Comparison of ENCODE assay signal across 17 cellular contexts in genomic region chr9:69391946-69392345, GRCh38.
A peak's percentile ranks its signal among the peaks of the same experiment; 100 is the strongest.
DNase-seq lines count a peak whose midpoint lies in the region; ATAC-seq and TF ChIP-seq lines count a peak whose summit lies in the region.
"Had no signal": no experiment of that assay in that cellular context is flagged by ENCODE, and none has a peak within 500 bp of the region (broad histone marks: within the 10 kb centered on the region; RNA-seq: fewer than 3 reads in every experiment).

No MANE protein-coding gene starts in this region.

- 93 to 98% methylated on average over 6 to 7 of the region's 7 CpGs for WGBS in endodermal cell (ENCODE audit: insufficient coverage in 1 of 2, insufficient read length in 1 of 2), 2 experiments
- 17% methylated on average over 7 of the region's 7 CpGs for WGBS in right cardiac atrium

- H3K9ac ChIP-seq in endodermal cell (ENCODE audit: extremely low read depth, low read length, poor library complexity, severe bottlenecking): no peak overlapping the region
- H3K9ac ChIP-seq: neural progenitor cell had no signal

- peak overlapping the region; percentile 35 for H3K27ac Mint-ChIP-seq in endodermal cell
- H3K27ac Mint-ChIP-seq: activated CD4-positive, alpha-beta T cell treated with anti-CD3 and anti-CD28 coated beads for 36 hours; activated T-helper 17 cell treated with anti-CD3 and anti-CD28 coated beads, Interleukin-2, amount 50 U/mL, for 72 hours; memory B cell; neural progenitor cell; stimulated activated naive CD8-positive, alpha-beta T cell treated with anti-CD3 and anti-CD28 coated beads, Interleukin-15, Interleukin-2, amounts not matched to agents 100 ng/mL and 50 ng/mL, for 24 hours had no signal

- peaks cover 5% of the 10 kb centered on the region for H3K9me3 ChIP-seq in endodermal cell (ENCODE audit: control insufficient read depth, low read length)
- H3K9me3 ChIP-seq in right cardiac atrium (ENCODE audit: control insufficient read depth, low read length): no peaks in the 10 kb centered on the region
- no peaks in the 10 kb centered on the region for H3K9me3 ChIP-seq in MG63

- H3K27me3 Mint-ChIP-seq in endodermal cell (ENCODE audit: insufficient read depth): no peaks in the 10 kb centered on the region

- H3K27me3 ChIP-seq in endodermal cell (ENCODE audit: control insufficient read depth, insufficient read depth, low read length, poor library complexity, severe bottlenecking) (no peaks in the 10 kb centered on the region), right cardiac atrium (ENCODE audit: control insufficient read depth, insufficient read depth) (no peaks in the 10 kb centered on the region), MG63 (no peaks in the 10 kb centered on the region)
- H3K27me3 ChIP-seq: neural progenitor cell had no signal

- no peak overlapping the region for H3K4me3 Mint-ChIP-seq in endodermal cell
- H3K4me3 Mint-ChIP-seq: activated CD4-positive, alpha-beta T cell treated with anti-CD3 and anti-CD28 coated beads for 36 hours; activated T-helper 17 cell treated with anti-CD3 and anti-CD28 coated beads, Interleukin-2, amount 50 U/mL, for 72 hours; memory B cell; neural progenitor cell; stimulated activated naive CD8-positive, alpha-beta T cell treated with anti-CD3 and anti-CD28 coated beads, Interleukin-15, Interleukin-2, amounts not matched to agents 100 ng/mL and 50 ng/mL, for 24 hours had no signal

- no peaks in the 10 kb centered on the region for H3K4me1 ChIP-seq in endodermal cell (ENCODE audit: control insufficient read depth, insufficient read depth, low read length)
- H3K4me1 ChIP-seq in right cardiac atrium (ENCODE audit: control insufficient read depth, insufficient read depth, low read length): peaks cover 12% of the 10 kb centered on the region
- H3K4me1 ChIP-seq: neural progenitor cell had no signal

- H3K4me1 Mint-ChIP-seq in endodermal cell: no peaks in the 10 kb centered on the region
- H3K4me1 Mint-ChIP-seq: activated CD4-positive, alpha-beta T cell treated with anti-CD3 and anti-CD28 coated beads for 36 hours; activated T-helper 17 cell treated with anti-CD3 and anti-CD28 coated beads, Interleukin-2, amount 50 U/mL, for 72 hours; memory B cell; neural progenitor cell had no signal

- H3K27ac ChIP-seq in endodermal cell (ENCODE audit: low read depth, low read length) (no peak overlapping the region), right cardiac atrium (ENCODE audit: low read length) (peak overlapping the region; percentile 86)
- H3K27ac ChIP-seq: neural progenitor cell had no signal

- H3K36me3 ChIP-seq in endodermal cell (ENCODE audit: control insufficient read depth, insufficient read depth, low read length) (peaks cover 6% of the 10 kb centered on the region), MG63 (no peaks in the 10 kb centered on the region)
- H3K36me3 ChIP-seq: neural progenitor cell had no signal

- ATAC-seq in right cardiac atrium (peak; percentile 78 to 80), sciatic nerve (peak; percentile 40), GM19395 (IDR thresholded peaks at IDR 0.05; ENCODE audit: unreplicated experiment) (no peak), HG02678 (IDR thresholded peaks at IDR 0.05; ENCODE audit: unreplicated experiment) (no peak)
- ATAC-seq: activated CD4-positive, alpha-beta T cell treated with anti-CD3 and anti-CD28 coated beads for 36 hours; activated T-helper 17 cell treated with anti-CD3 and anti-CD28 coated beads, Interleukin-2, amount 50 U/mL, for 72 hours had no signal

- DNase-seq in MV-4-11 (lab: John Stamatoyannopoulos, UW) (peak; percentile 5), endodermal cell (no peak), right cardiac atrium (peak in 2 of 3 donors; percentile 25 to 58), sciatic nerve (ENCODE audit: low spot score) (no peak), MG63 (no peak)
- DNase-seq in NK-92 treated with Interleukin-12 subunit alpha and Interleukin-12 subunit beta, amount 100 ng/mL, for 24 hours (lab: John Stamatoyannopoulos, UW): no peak
- DNase-seq: activated CD4-positive, alpha-beta T cell treated with anti-CD3 and anti-CD28 coated beads for 36 hours; cerebellar nuclear complex; NCI-H2029; NCI-H446; retina had no signal

- no peak for TF ChIP-seq CTCF in endodermal cell (conservative IDR thresholded peaks at IDR 0.05)

- no peaks in the 10 kb centered on the region for H3K9me3 Mint-ChIP-seq in endodermal cell
- H3K9me3 Mint-ChIP-seq: activated T-helper 17 cell treated with anti-CD3 and anti-CD28 coated beads, Interleukin-2, amount 50 U/mL, for 72 hours; memory B cell; stimulated activated naive CD8-positive, alpha-beta T cell treated with anti-CD3 and anti-CD28 coated beads, Interleukin-15, Interleukin-2, amounts not matched to agents 100 ng/mL and 50 ng/mL, for 24 hours had no signal

- intact Hi-C loops in right cardiac atrium (cut with DNase I): no loop called here
- intact Hi-C loops in sciatic nerve (cut with DNase I): no loop called here

- H3K36me3 Mint-ChIP-seq in endodermal cell (ENCODE audit: low read depth): peaks cover 43% of the 10 kb centered on the region
- H3K36me3 Mint-ChIP-seq: memory B cell had no signal

- H3K4me3 ChIP-seq in endodermal cell (ENCODE audit: low read length) (no peak overlapping the region), right cardiac atrium (ENCODE audit: low read length) (no peak overlapping the region), MG63 (no peak overlapping the region)
- H3K4me3 ChIP-seq: neural progenitor cell had no signal

Comparison
In these comparisons a context has a peak if more than half of its experiments do, and no peak if none do; other contexts are left out.
1. DNase-seq: peak in MV-4-11 (single experiment) and right cardiac atrium (2 of 3); none in endodermal cell (single experiment), sciatic nerve (single experiment), MG63 (single experiment) and NK-92 treated with Interleukin-12 subunit alpha and Interleukin-12 subunit beta, amount 100 ng/mL, for 24 hours (single experiment).
2. ATAC-seq: peak in right cardiac atrium (2 of 2) and sciatic nerve (single experiment); none in GM19395 (single experiment) and HG02678 (single experiment).